In genomic region chr10:18557960-18558359, GRCh38 we compare ENCODE assay signal across 28 cellular contexts.
"Had no signal": no experiment of that assay in that cellular context is flagged by ENCODE, and none has a peak within 500 bp of the region (broad histone marks: within the 10 kb centered on the region; RNA-seq: fewer than 3 reads in every experiment).

No MANE protein-coding gene starts in this region.

- H3K27ac Mint-ChIP-seq: immature natural killer cell; naive thymus-derived CD4-positive, alpha-beta T cell; natural killer cell treated with Interleukin-12 subunit alpha and Interleukin-12 subunit beta and Interleukin-15 and Interleukin-18, amount 100 ng/mL, for 72 hours; stimulated activated naive B cell treated with anti-CD40 and anti-IgM and Interleukin-4, amounts not matched to agents 10 μg/mL and 1 μg/mL and 100 μg/mL, for 72 hours had no signal

- H3K36me3 Mint-ChIP-seq: immature natural killer cell; naive thymus-derived CD4-positive, alpha-beta T cell; natural killer cell treated with Interleukin-12 subunit alpha and Interleukin-12 subunit beta and Interleukin-15 and Interleukin-18, amount 100 ng/mL, for 72 hours; stimulated activated naive B cell treated with anti-CD40 and anti-IgM and Interleukin-4, amounts not matched to agents 10 μg/mL and 1 μg/mL and 100 μg/mL, for 72 hours had no signal

- H3K9me3 Mint-ChIP-seq: immature natural killer cell; naive thymus-derived CD4-positive, alpha-beta T cell; natural killer cell treated with Interleukin-12 subunit alpha and Interleukin-12 subunit beta and Interleukin-15 and Interleukin-18, amount 100 ng/mL, for 72 hours; stimulated activated naive B cell treated with anti-CD40 and anti-IgM and Interleukin-4, amounts not matched to agents 10 μg/mL and 1 μg/mL and 100 μg/mL, for 72 hours had no signal

- H3K36me3 ChIP-seq: lower lobe of right lung, ovary, prostate gland, thoracic aorta, upper lobe of right lung had no signal

- H3K27me3 Mint-ChIP-seq: naive thymus-derived CD4-positive, alpha-beta T cell; natural killer cell treated with Interleukin-12 subunit alpha and Interleukin-12 subunit beta and Interleukin-15 and Interleukin-18, amount 100 ng/mL, for 72 hours; stimulated activated naive B cell treated with anti-CD40 and anti-IgM and Interleukin-4, amounts not matched to agents 10 μg/mL and 1 μg/mL and 100 μg/mL, for 72 hours had no signal

- DNase-seq: heart left ventricle; hypothalamus; immature natural killer cell; kidney; left colon; left lung; lower lobe of right lung; mammary epithelial cell; mesenchymal stem cell; midbrain; mucosa of descending colon; naive thymus-derived CD4-positive, alpha-beta T cell; ovary; retina; right cardiac atrium; sigmoid colon; stimulated activated CD4-positive, alpha-beta T cell treated with anti-CD3 and anti-CD28 coated beads, Interleukin-1b, Interleukin-23, amount 100 ng/mL, for 48 hours; stimulated activated CD4-positive, alpha-beta T cell treated with anti-CD3 and anti-CD28 coated beads, Interleukin-4, amount 100 ng/mL, for 1 hour; stimulated activated naive B cell treated with anti-CD40 and anti-IgM and Interleukin-4, amounts not matched to agents 10 μg/mL and 1 μg/mL and 100 μg/mL, for 72 hours; stimulated activated naive CD8-positive, alpha-beta T cell treated with anti-CD3 and anti-CD28 coated beads, Interleukin-15, Interleukin-2, amounts not matched to agents 100 U/mL and 50 U/mL, for 24 hours; stomach; tibial artery; trophoblast cell; upper lobe of right lung had no signal

- H3K4me3 ChIP-seq: heart left ventricle, left lung, lower lobe of right lung, mucosa of descending colon, ovary, prostate gland, sigmoid colon, smooth muscle cell, stomach, thoracic aorta, tibial artery, upper lobe of right lung had no signal

- H3K4me1 Mint-ChIP-seq: immature natural killer cell; naive thymus-derived CD4-positive, alpha-beta T cell; stimulated activated naive B cell treated with anti-CD40 and anti-IgM and Interleukin-4, amounts not matched to agents 10 μg/mL and 1 μg/mL and 100 μg/mL, for 72 hours had no signal

- H3K9me3 ChIP-seq: ovary, prostate gland, tibial artery, upper lobe of right lung had no signal

- H3K27me3 ChIP-seq: heart left ventricle, left lung, ovary, sigmoid colon, stomach, tibial artery, upper lobe of right lung had no signal

- H3K4me3 Mint-ChIP-seq: immature natural killer cell; naive thymus-derived CD4-positive, alpha-beta T cell; natural killer cell treated with Interleukin-12 subunit alpha and Interleukin-12 subunit beta and Interleukin-15 and Interleukin-18, amount 100 ng/mL, for 72 hours; stimulated activated naive B cell treated with anti-CD40 and anti-IgM and Interleukin-4, amounts not matched to agents 10 μg/mL and 1 μg/mL and 100 μg/mL, for 72 hours had no signal

- H3K27ac ChIP-seq: heart left ventricle, left lung, lower lobe of right lung, ovary, prostate gland, sigmoid colon, stomach, thoracic aorta, tibial artery, upper lobe of right lung had no signal

- H3K4me1 ChIP-seq: heart left ventricle, left lung, lower lobe of right lung, prostate gland, sigmoid colon, stomach, tibial artery, upper lobe of right lung had no signal

- H3K4me2 ChIP-seq: smooth muscle cell had no signal

- ATAC-seq: heart left ventricle; left colon; left lung; lower lobe of right lung; mucosa of descending colon; naive thymus-derived CD4-positive, alpha-beta T cell; natural killer cell treated with Interleukin-12 subunit alpha and Interleukin-12 subunit beta and Interleukin-15 and Interleukin-18, amount 100 ng/mL, for 72 hours; right cardiac atrium; stimulated activated naive B cell treated with anti-CD40 and anti-IgM and Interleukin-4, amounts not matched to agents 10 μg/mL and 1 μg/mL and 100 μg/mL, for 72 hours; stimulated activated naive CD8-positive, alpha-beta T cell treated with anti-CD3 and anti-CD28 coated beads, Interleukin-15, Interleukin-2, amounts not matched to agents 100 U/mL and 50 U/mL, for 24 hours; upper lobe of right lung had no signal
